Comparison of ENCODE assay signal across 2 cellular contexts in the genomic region with DNA sequence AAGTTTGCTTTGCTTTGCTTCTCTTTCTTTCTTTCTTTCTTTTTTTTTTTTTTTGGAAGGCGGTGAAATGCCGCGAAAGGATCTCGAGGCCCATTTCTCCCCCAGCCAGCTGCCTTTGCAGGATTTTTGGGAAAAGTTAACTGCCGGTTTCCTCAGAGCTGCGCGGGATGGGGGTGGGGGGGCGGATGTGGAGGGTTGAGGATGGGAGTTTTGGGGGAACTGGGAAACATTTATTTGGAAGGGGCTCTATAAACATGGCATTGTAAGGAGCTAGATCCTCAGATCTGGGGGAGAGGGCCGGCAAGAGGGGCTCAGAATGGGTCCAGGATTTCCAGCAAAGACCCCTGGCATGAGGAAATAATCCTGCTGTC.
TF ChIP-seq lines count a peak whose summit lies in the region.

No MANE protein-coding gene starts in this region.

TF ChIP-seq in SK-N-SH, 30 proteins besides CTCF, POLR2A, EP300 and RAD21 (continued from another document):
- TF ChIP-seq, protein P1, sequence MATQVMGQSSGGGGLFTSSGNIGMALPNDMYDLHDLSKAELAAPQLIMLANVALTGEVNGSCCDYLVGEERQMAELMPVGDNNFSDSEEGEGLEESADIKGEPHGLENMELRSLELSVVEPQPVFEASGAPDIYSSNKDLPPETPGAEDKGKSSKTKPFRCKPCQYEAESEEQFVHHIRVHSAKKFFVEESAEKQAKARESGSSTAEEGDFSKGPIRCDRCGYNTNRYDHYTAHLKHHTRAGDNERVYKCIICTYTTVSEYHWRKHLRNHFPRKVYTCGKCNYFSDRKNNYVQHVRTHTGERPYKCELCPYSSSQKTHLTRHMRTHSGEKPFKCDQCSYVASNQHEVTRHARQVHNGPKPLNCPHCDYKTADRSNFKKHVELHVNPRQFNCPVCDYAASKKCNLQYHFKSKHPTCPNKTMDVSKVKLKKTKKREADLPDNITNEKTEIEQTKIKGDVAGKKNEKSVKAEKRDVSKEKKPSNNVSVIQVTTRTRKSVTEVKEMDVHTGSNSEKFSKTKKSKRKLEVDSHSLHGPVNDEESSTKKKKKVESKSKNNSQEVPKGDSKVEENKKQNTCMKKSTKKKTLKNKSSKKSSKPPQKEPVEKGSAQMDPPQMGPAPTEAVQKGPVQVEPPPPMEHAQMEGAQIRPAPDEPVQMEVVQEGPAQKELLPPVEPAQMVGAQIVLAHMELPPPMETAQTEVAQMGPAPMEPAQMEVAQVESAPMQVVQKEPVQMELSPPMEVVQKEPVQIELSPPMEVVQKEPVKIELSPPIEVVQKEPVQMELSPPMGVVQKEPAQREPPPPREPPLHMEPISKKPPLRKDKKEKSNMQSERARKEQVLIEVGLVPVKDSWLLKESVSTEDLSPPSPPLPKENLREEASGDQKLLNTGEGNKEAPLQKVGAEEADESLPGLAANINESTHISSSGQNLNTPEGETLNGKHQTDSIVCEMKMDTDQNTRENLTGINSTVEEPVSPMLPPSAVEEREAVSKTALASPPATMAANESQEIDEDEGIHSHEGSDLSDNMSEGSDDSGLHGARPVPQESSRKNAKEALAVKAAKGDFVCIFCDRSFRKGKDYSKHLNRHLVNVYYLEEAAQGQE (IDR thresholded peaks at IDR 0.05; ENCODE audit: low read depth, low read length), result no peak
- TF ChIP-seq NFIC (IDR thresholded peaks at IDR 0.05; ENCODE audit: borderline replicate concordance), result no peak
- TF ChIP-seq, protein P2, sequence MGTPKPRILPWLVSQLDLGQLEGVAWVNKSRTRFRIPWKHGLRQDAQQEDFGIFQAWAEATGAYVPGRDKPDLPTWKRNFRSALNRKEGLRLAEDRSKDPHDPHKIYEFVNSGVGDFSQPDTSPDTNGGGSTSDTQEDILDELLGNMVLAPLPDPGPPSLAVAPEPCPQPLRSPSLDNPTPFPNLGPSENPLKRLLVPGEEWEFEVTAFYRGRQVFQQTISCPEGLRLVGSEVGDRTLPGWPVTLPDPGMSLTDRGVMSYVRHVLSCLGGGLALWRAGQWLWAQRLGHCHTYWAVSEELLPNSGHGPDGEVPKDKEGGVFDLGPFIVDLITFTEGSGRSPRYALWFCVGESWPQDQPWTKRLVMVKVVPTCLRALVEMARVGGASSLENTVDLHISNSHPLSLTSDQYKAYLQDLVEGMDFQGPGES (IDR thresholded peaks at IDR 0.05; ENCODE audit: low read depth, low read length), result no peak
- TF ChIP-seq NRF1 (IDR thresholded peaks at IDR 0.05; ENCODE audit: low read depth, low read length), result no peak
- no peak for TF ChIP-seq TEAD4 (IDR thresholded peaks at IDR 0.05; ENCODE audit: borderline replicate concordance, insufficient read depth)
- TF ChIP-seq CHD2 (IDR thresholded peaks at IDR 0.05; ENCODE audit: low read length, partially characterized antibody), result no peak
- TF ChIP-seq SIN3A (IDR thresholded peaks at IDR 0.05; ENCODE audit: borderline replicate concordance, low read depth, low read length), result no peak
- TF ChIP-seq, protein P3, sequence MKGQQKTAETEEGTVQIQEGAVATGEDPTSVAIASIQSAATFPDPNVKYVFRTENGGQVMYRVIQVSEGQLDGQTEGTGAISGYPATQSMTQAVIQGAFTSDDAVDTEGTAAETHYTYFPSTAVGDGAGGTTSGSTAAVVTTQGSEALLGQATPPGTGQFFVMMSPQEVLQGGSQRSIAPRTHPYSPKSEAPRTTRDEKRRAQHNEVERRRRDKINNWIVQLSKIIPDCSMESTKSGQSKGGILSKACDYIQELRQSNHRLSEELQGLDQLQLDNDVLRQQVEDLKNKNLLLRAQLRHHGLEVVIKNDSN (IDR thresholded peaks at IDR 0.05; ENCODE audit: borderline replicate concordance, low read depth), result no peak
- TF ChIP-seq, protein P4, sequence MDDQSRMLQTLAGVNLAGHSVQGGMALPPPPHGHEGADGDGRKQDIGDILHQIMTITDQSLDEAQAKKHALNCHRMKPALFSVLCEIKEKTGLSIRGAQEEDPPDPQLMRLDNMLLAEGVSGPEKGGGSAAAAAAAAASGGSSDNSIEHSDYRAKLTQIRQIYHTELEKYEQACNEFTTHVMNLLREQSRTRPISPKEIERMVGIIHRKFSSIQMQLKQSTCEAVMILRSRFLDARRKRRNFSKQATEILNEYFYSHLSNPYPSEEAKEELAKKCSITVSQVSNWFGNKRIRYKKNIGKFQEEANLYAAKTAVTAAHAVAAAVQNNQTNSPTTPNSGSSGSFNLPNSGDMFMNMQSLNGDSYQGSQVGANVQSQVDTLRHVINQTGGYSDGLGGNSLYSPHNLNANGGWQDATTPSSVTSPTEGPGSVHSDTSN (IDR thresholded peaks at IDR 0.05), result no peak
- TF ChIP-seq FOSL2 (IDR thresholded peaks at IDR 0.05; ENCODE audit: borderline replicate concordance, low read depth), result no peak

TF ChIP-seq in SK-N-SH treated with all-trans-retinoic acid at 6 μM for 48 hours, 23 proteins besides CTCF, POLR2A, EP300 and RAD21 (continued from another document):
- TF ChIP-seq, protein P5, sequence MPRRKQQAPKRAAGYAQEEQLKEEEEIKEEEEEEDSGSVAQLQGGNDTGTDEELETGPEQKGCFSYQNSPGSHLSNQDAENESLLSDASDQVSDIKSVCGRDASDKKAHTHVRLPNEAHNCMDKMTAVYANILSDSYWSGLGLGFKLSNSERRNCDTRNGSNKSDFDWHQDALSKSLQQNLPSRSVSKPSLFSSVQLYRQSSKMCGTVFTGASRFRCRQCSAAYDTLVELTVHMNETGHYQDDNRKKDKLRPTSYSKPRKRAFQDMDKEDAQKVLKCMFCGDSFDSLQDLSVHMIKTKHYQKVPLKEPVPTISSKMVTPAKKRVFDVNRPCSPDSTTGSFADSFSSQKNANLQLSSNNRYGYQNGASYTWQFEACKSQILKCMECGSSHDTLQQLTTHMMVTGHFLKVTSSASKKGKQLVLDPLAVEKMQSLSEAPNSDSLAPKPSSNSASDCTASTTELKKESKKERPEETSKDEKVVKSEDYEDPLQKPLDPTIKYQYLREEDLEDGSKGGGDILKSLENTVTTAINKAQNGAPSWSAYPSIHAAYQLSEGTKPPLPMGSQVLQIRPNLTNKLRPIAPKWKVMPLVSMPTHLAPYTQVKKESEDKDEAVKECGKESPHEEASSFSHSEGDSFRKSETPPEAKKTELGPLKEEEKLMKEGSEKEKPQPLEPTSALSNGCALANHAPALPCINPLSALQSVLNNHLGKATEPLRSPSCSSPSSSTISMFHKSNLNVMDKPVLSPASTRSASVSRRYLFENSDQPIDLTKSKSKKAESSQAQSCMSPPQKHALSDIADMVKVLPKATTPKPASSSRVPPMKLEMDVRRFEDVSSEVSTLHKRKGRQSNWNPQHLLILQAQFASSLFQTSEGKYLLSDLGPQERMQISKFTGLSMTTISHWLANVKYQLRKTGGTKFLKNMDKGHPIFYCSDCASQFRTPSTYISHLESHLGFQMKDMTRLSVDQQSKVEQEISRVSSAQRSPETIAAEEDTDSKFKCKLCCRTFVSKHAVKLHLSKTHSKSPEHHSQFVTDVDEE (CRISPR knock-in tag; IDR thresholded peaks at IDR 0.05), result no peak
- TF ChIP-seq PPARA (CRISPR knock-in tag; IDR thresholded peaks at IDR 0.05; ENCODE audit: borderline replicate concordance) (no peak), TCF4 (CRISPR knock-in tag; IDR thresholded peaks at IDR 0.05; ENCODE audit: borderline replicate concordance) (no peak)
- TF ChIP-seq, protein P6, sequence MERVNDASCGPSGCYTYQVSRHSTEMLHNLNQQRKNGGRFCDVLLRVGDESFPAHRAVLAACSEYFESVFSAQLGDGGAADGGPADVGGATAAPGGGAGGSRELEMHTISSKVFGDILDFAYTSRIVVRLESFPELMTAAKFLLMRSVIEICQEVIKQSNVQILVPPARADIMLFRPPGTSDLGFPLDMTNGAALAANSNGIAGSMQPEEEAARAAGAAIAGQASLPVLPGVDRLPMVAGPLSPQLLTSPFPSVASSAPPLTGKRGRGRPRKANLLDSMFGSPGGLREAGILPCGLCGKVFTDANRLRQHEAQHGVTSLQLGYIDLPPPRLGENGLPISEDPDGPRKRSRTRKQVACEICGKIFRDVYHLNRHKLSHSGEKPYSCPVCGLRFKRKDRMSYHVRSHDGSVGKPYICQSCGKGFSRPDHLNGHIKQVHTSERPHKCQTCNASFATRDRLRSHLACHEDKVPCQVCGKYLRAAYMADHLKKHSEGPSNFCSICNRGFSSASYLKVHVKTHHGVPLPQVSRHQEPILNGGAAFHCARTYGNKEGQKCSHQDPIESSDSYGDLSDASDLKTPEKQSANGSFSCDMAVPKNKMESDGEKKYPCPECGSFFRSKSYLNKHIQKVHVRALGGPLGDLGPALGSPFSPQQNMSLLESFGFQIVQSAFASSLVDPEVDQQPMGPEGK (CRISPR knock-in tag; IDR thresholded peaks at IDR 0.05; ENCODE audit: borderline replicate concordance), result no peak
- TF ChIP-seq, protein P7, sequence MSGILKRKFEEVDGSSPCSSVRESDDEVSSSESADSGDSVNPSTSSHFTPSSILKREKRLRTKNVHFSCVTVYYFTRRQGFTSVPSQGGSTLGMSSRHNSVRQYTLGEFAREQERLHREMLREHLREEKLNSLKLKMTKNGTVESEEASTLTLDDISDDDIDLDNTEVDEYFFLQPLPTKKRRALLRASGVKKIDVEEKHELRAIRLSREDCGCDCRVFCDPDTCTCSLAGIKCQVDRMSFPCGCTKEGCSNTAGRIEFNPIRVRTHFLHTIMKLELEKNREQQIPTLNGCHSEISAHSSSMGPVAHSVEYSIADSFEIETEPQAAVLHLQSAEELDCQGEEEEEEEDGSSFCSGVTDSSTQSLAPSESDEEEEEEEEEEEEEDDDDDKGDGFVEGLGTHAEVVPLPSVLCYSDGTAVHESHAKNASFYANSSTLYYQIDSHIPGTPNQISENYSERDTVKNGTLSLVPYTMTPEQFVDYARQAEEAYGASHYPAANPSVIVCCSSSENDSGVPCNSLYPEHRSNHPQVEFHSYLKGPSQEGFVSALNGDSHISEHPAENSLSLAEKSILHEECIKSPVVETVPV (CRISPR knock-in tag; IDR thresholded peaks at IDR 0.05), result no peak
